ENCODE assay signal across 18 cellular contexts in genomic region chr1:239757711-239758110, GRCh38.
"Had no signal": no experiment of that assay in that cellular context is flagged by ENCODE, and none has a peak within 500 bp of the region (broad histone marks: within the 10 kb centered on the region; RNA-seq: fewer than 3 reads in every experiment).

No MANE protein-coding gene starts in this region.

- H3K4me1 Mint-ChIP-seq: activated CD4-positive, alpha-beta T cell treated with anti-CD3 and anti-CD28 coated beads for 36 hours; stimulated activated naive B cell treated with anti-CD40 and anti-IgM and Interleukin-4, amounts not matched to agents 10 μg/mL and 1 μg/mL and 100 μg/mL, for 72 hours had no signal

- H3K36me3 Mint-ChIP-seq: natural killer cell; stimulated activated naive B cell treated with anti-CD40 and anti-IgM and Interleukin-4, amounts not matched to agents 10 μg/mL and 1 μg/mL and 100 μg/mL, for 72 hours had no signal

- H3K4me1 ChIP-seq: adrenal gland, lower lobe of right lung, pancreas, spleen, tibial artery had no signal

- H3K9me3 Mint-ChIP-seq: natural killer cell had no signal

- ATAC-seq: activated CD4-positive, alpha-beta T cell treated with anti-CD3 and anti-CD28 coated beads for 36 hours; activated naive CD4-positive, alpha-beta T cell treated with anti-CD3 and anti-CD28 coated beads, Interleukin-2, amount 50 U/mL, for 72 hours; lower lobe of right lung; natural killer cell; pancreas; stimulated activated naive B cell treated with anti-CD40 and anti-IgM and Interleukin-4, amounts not matched to agents 10 μg/mL and 1 μg/mL and 100 μg/mL, for 72 hours; WTC11 had no signal

- H3K4me3 Mint-ChIP-seq: activated CD4-positive, alpha-beta T cell treated with anti-CD3 and anti-CD28 coated beads for 36 hours; natural killer cell; stimulated activated naive B cell treated with anti-CD40 and anti-IgM and Interleukin-4, amounts not matched to agents 10 μg/mL and 1 μg/mL and 100 μg/mL, for 72 hours; WTC11 had no signal

- DNase-seq: activated CD4-positive, alpha-beta T cell treated with anti-CD3 and anti-CD28 coated beads for 36 hours; activated CD4-positive, alpha-beta T cell treated with anti-CD3 and anti-CD28 coated beads, Interleukin-2, amount 50 U/mL, for 48 hours; activated gamma-delta T cell treated with Interleukin-2 at 50 U/mL for 16 hours; adrenal gland; foreskin melanocyte; glutamatergic neuron; hippocampal formation; lower lobe of right lung; natural killer cell; pancreas; sigmoid colon; spleen; stimulated activated CD4-positive, alpha-beta T cell treated with anti-CD3 and anti-CD28 coated beads, Interleukin-4, amount 100 ng/mL, for 4 hours; stimulated activated naive B cell treated with anti-CD40 and anti-IgM and Interleukin-4, amounts not matched to agents 10 μg/mL and 1 μg/mL and 100 μg/mL, for 72 hours; tibial artery had no signal

- H3K27me3 ChIP-seq: adrenal gland, pancreas, sigmoid colon, spleen, tibial artery had no signal

- FAIRE-seq: TTC549 had no signal

- H3K27ac Mint-ChIP-seq: activated CD4-positive, alpha-beta T cell treated with anti-CD3 and anti-CD28 coated beads for 36 hours; activated naive CD4-positive, alpha-beta T cell treated with anti-CD3 and anti-CD28 coated beads, Interleukin-2, amount 50 U/mL, for 72 hours; natural killer cell; stimulated activated naive B cell treated with anti-CD40 and anti-IgM and Interleukin-4, amounts not matched to agents 10 μg/mL and 1 μg/mL and 100 μg/mL, for 72 hours; WTC11 had no signal

- H3K4me3 ChIP-seq: adrenal gland, lower lobe of right lung, pancreas, sigmoid colon, spleen, tibial artery had no signal

- H3K27me3 Mint-ChIP-seq: activated CD4-positive, alpha-beta T cell treated with anti-CD3 and anti-CD28 coated beads for 36 hours; stimulated activated naive B cell treated with anti-CD40 and anti-IgM and Interleukin-4, amounts not matched to agents 10 μg/mL and 1 μg/mL and 100 μg/mL, for 72 hours had no signal

- H3K27ac ChIP-seq: adrenal gland, lower lobe of right lung, pancreas, sigmoid colon, spleen, tibial artery had no signal

- H3K36me3 ChIP-seq: adrenal gland, lower lobe of right lung, pancreas, sigmoid colon, spleen, tibial artery had no signal

- H3K9me3 ChIP-seq: adrenal gland, lower lobe of right lung, pancreas, sigmoid colon, spleen, tibial artery had no signal
